ENCODE assay signal across 2 cellular contexts in the genomic region with DNA sequence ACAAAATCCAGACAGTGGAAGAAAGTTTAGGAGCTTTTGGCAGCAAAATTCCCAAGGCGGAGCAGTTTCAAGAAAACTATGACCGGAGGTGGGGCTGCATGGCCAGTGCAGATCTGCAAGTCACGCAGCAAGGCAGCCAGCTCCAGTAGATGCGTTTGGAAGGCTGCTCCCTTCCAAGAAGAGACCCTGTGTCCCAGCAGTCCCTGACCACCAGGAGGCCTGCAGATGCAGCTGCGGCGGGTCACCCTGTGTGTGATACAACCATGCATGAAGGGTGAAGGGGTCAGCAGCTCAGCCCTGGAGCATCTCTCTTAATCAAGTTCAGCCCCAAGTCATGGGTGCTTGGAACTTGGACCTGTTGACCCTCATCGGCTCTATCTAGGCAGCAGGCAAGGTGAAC.
A peak's percentile ranks its signal among the peaks of the same experiment; 100 is the strongest.
TF ChIP-seq lines count a peak whose summit lies in the region.

No MANE protein-coding gene starts in this region.

TF ChIP-seq in HepG2, 621 proteins besides CTCF, POLR2A, EP300 and RAD21:
- TF ChIP-seq RARA (CRISPR knock-in tag; IDR thresholded peaks at IDR 0.05) (peak; percentile 37; the same call in 1 of the 2 replicates), RXRB (CRISPR knock-in tag; IDR thresholded peaks at IDR 0.05; ENCODE audit: borderline replicate concordance) (no peak), FOSL1 (CRISPR knock-in tag; IDR thresholded peaks at IDR 0.05; ENCODE audit: borderline replicate concordance) (no peak), ZBTB38 (CRISPR knock-in tag; IDR thresholded peaks at IDR 0.05) (peak; percentile 59; the same call in 1 of the 2 replicates), NFE2L2 (IDR thresholded peaks at IDR 0.05; ENCODE audit: low read length) (0 out of 2 replicates have a peak, but pooled peaks have one; percentile 16), ZSCAN9 (CRISPR knock-in tag; IDR thresholded peaks at IDR 0.05; ENCODE audit: borderline replicate concordance) (no peak), DRAP1 (CRISPR knock-in tag; IDR thresholded peaks at IDR 0.05) (no peak), ZNF451 (CRISPR knock-in tag; IDR thresholded peaks at IDR 0.05) (no peak), NR2F6 (IDR thresholded peaks at IDR 0.05) (0 out of 2 replicates have a peak, but pooled peaks have one; percentile 27), NR2F6 (CRISPR knock-in tag; IDR thresholded peaks at IDR 0.05) (no peak), XRCC5 (optimal IDR thresholded peaks at IDR 0.05; ENCODE audit: low read length) (peak; percentile 19), NFIC (IDR thresholded peaks at IDR 0.05; ENCODE audit: low read length) (no peak), ZNF687 (CRISPR knock-in tag; IDR thresholded peaks at IDR 0.05) (peak; percentile 28; the same call in 1 of the 2 replicates), MXD1 (CRISPR knock-in tag; IDR thresholded peaks at IDR 0.05) (no peak), SIN3A (IDR thresholded peaks at IDR 0.05; ENCODE audit: borderline replicate concordance, low read depth, low read length) (0 out of 2 replicates have a peak, but pooled peaks have one; percentile 21), ZNF703 (CRISPR knock-in tag; IDR thresholded peaks at IDR 0.05; ENCODE audit: borderline replicate concordance) (no peak)
- TF ChIP-seq, protein P1, sequence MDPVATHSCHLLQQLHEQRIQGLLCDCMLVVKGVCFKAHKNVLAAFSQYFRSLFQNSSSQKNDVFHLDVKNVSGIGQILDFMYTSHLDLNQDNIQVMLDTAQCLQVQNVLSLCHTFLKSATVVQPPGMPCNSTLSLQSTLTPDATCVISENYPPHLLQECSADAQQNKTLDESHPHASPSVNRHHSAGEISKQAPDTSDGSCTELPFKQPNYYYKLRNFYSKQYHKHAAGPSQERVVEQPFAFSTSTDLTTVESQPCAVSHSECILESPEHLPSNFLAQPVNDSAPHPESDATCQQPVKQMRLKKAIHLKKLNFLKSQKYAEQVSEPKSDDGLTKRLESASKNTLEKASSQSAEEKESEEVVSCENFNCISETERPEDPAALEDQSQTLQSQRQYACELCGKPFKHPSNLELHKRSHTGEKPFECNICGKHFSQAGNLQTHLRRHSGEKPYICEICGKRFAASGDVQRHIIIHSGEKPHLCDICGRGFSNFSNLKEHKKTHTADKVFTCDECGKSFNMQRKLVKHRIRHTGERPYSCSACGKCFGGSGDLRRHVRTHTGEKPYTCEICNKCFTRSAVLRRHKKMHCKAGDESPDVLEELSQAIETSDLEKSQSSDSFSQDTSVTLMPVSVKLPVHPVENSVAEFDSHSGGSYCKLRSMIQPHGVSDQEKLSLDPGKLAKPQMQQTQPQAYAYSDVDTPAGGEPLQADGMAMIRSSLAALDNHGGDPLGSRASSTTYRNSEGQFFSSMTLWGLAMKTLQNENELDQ (CRISPR knock-in tag; IDR thresholded peaks at IDR 0.05; ENCODE audit: borderline replicate concordance), result no peak
- TF ChIP-seq, protein P2, sequence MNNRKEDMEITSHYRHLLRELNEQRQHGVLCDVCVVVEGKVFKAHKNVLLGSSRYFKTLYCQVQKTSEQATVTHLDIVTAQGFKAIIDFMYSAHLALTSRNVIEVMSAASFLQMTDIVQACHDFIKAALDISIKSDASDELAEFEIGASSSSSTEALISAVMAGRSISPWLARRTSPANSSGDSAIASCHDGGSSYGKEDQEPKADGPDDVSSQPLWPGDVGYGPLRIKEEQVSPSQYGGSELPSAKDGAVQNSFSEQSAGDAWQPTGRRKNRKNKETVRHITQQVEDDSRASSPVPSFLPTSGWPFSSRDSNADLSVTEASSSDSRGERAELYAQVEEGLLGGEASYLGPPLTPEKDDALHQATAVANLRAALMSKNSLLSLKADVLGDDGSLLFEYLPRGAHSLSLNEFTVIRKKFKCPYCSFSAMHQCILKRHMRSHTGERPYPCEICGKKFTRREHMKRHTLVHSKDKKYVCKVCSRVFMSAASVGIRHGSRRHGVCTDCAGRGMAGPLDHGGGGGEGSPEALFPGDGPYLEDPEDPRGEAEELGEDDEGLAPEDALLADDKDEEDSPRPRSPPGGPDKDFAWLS (CRISPR knock-in tag; IDR thresholded peaks at IDR 0.05; ENCODE audit: borderline replicate concordance), result no peak

TF ChIP-seq in WTC11, 78 proteins besides CTCF, POLR2A, EP300 and RAD21:
- TF ChIP-seq ZNF416 (CRISPR knock-in tag; IDR thresholded peaks at IDR 0.05), result no peak
